18 cellular contexts compared by ENCODE assay signal in the genomic region with DNA sequence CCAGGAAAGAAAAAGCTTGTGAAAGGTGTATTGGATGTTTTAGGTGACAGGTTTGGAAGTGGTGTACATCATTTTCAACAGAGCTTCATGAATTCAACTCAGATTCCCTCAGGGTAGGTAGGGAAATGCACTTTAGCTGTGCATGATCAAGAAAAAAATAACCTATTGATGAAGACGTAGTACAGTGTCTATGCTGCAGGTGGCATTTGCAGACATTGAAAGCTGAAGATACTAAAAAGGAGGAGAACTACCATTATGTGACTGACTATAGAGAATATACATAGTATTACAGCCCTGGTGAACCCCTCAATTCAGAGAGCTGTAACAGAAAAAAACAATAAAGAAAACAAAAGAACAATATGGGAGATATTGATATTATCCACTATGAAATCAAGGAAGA.
DNase-seq lines count a peak whose midpoint lies in the region; ATAC-seq and TF ChIP-seq lines count a peak whose summit lies in the region.
"Had no signal": no experiment of that assay in that cellular context is flagged by ENCODE, and none has a peak within 500 bp of the region (broad histone marks: within the 10 kb centered on the region; RNA-seq: fewer than 3 reads in every experiment).

No MANE protein-coding gene starts in this region.

- H3K4me3 Mint-ChIP-seq in GM23338: no peak overlapping the region
- H3K4me3 Mint-ChIP-seq: activated naive CD8-positive, alpha-beta T cell treated with anti-CD3 and anti-CD28 coated beads for 36 hours; activated T-helper 1 cell treated with anti-CD3 and anti-CD28 coated beads, Interleukin-12 subunit alpha, Interleukin-12 subunit beta, Interleukin-2, Interleukin-4 antibody, amounts not matched to agents 30 ng/mL and 10 ng/mL and 1 ng/mL, durations not matched to agents 14 hours and 24 hours and 36 hours; dendritic cell treated with granulocyte-macrophage colony-stimulating factor and Interleukin-4, amounts not matched to agents 40 ng/mL and 50 ng/mL, for 4 days; immature natural killer cell; naive thymus-derived CD4-positive, alpha-beta T cell had no signal

- H3K79me2 ChIP-seq in GM23338 (replicated peaks; ENCODE audit: insufficient read depth): no peaks in the 10 kb centered on the region

- H3K4me2 ChIP-seq in GM23338: no peak overlapping the region

- peaks cover 3% of the 10 kb centered on the region; the same call in 1 of the 2 replicates for H3K4me1 ChIP-seq in BE2C
- no peaks in the 10 kb centered on the region for H3K4me1 ChIP-seq in GM23338 (ENCODE audit: insufficient read depth)
- H3K4me1 ChIP-seq in Peyer's patch: no peaks in the 10 kb centered on the region
- H3K4me1 ChIP-seq: prostate gland had no signal

- H3K9me3 Mint-ChIP-seq in GM23338: no peaks in the 10 kb centered on the region
- H3K9me3 Mint-ChIP-seq: activated naive CD8-positive, alpha-beta T cell treated with anti-CD3 and anti-CD28 coated beads for 36 hours; activated T-helper 1 cell treated with anti-CD3 and anti-CD28 coated beads, Interleukin-12 subunit alpha, Interleukin-12 subunit beta, Interleukin-2, Interleukin-4 antibody, amounts not matched to agents 30 ng/mL and 10 ng/mL and 1 ng/mL, durations not matched to agents 14 hours and 24 hours and 36 hours; dendritic cell treated with granulocyte-macrophage colony-stimulating factor and Interleukin-4, amounts not matched to agents 40 ng/mL and 50 ng/mL, for 4 days had no signal

- peak; percentile 49 for TF ChIP-seq CTCF in BE2C (IDR thresholded peaks at IDR 0.05; ENCODE audit: low read depth, low read length)
- TF ChIP-seq CTCF in GM23338 (conservative IDR thresholded peaks at IDR 0.05; ENCODE audit: low read depth in 2 of 2): no peak; a peak in 2 of 4 replicates
- peak; percentile 3 for TF ChIP-seq CTCF in fibroblast of villous mesenchyme (IDR thresholded peaks at IDR 0.05; ENCODE audit: insufficient read depth, low read depth, low read length)
- TF ChIP-seq CTCF in Peyer's patch (IDR thresholded peaks at IDR 0.05): no peak

- TF ChIP-seq POLR2A in Peyer's patch (IDR thresholded peaks at IDR 0.05): no peak

- no peaks in the 10 kb centered on the region for H3F3A ChIP-seq in GM23338 (replicated peaks; ENCODE audit: low read depth)

- H3K27me3 Mint-ChIP-seq in GM23338 (ENCODE audit: insufficient read depth, low read depth, poor library complexity): no peaks in the 10 kb centered on the region
- H3K27me3 Mint-ChIP-seq: activated naive CD8-positive, alpha-beta T cell treated with anti-CD3 and anti-CD28 coated beads for 36 hours; dendritic cell treated with granulocyte-macrophage colony-stimulating factor and Interleukin-4, amounts not matched to agents 40 ng/mL and 50 ng/mL, for 4 days; naive thymus-derived CD4-positive, alpha-beta T cell had no signal

- H2AFZ ChIP-seq in GM23338: no peak overlapping the region

- no peaks in the 10 kb centered on the region for H3K36me3 Mint-ChIP-seq in GM23338 (ENCODE audit: low read depth)
- H3K36me3 Mint-ChIP-seq: activated naive CD8-positive, alpha-beta T cell treated with anti-CD3 and anti-CD28 coated beads for 36 hours; naive thymus-derived CD4-positive, alpha-beta T cell had no signal

- H3K9me2 ChIP-seq in GM23338 (ENCODE audit: insufficient read depth): no peaks in the 10 kb centered on the region

- H3K36me3 ChIP-seq in BE2C (no peaks in the 10 kb centered on the region), GM23338 (ENCODE audit: insufficient read depth) (no peaks in the 10 kb centered on the region), Peyer's patch (no peaks in the 10 kb centered on the region)
- H3K36me3 ChIP-seq: prostate gland had no signal

- no peak overlapping the region for H3K27ac ChIP-seq in GM23338 (ENCODE audit: low read depth)
- no peak overlapping the region for H3K27ac ChIP-seq in Peyer's patch
- H3K27ac ChIP-seq: prostate gland had no signal

- H3K9me3 ChIP-seq in BE2C (no peaks in the 10 kb centered on the region), Peyer's patch (no peaks in the 10 kb centered on the region)
- H3K9me3 ChIP-seq: prostate gland had no signal

- DNase-seq in BE2C (no peak), GM23338 (ENCODE audit: low spot score) (peak; percentile 11), OCI-M1 (lab: John Stamatoyannopoulos, UW) (peak; percentile 29), fibroblast of villous mesenchyme (ENCODE audit: low read depth) (no peak), left cardiac atrium (no peak), Peyer's patch (no peak), posterior vena cava (ENCODE audit: low spot score) (no peak)
- DNase-seq: activated naive CD8-positive, alpha-beta T cell treated with anti-CD3 and anti-CD28 coated beads for 36 hours; erythroblast; glutamatergic neuron; immature natural killer cell; naive thymus-derived CD4-positive, alpha-beta T cell; NCI-H1436; NCI-H524 treated with DMSO at 0.1 percent for 48 hours; small intestine had no signal

- H3K27me3 ChIP-seq in BE2C: no peaks in the 10 kb centered on the region
- no peaks in the 10 kb centered on the region for H3K27me3 ChIP-seq in GM23338 (ENCODE audit: insufficient read depth)
- no peaks in the 10 kb centered on the region for H3K27me3 ChIP-seq in Peyer's patch

- ATAC-seq in GM23338 (no peak), left cardiac atrium (no peak)
- ATAC-seq: naive thymus-derived CD4-positive, alpha-beta T cell had no signal

- H3K27ac Mint-ChIP-seq in GM23338: no peak overlapping the region
- H3K27ac Mint-ChIP-seq: activated naive CD8-positive, alpha-beta T cell treated with anti-CD3 and anti-CD28 coated beads for 36 hours; activated T-helper 1 cell treated with anti-CD3 and anti-CD28 coated beads, Interleukin-12 subunit alpha, Interleukin-12 subunit beta, Interleukin-2, Interleukin-4 antibody, amounts not matched to agents 30 ng/mL and 10 ng/mL and 1 ng/mL, durations not matched to agents 14 hours and 24 hours and 36 hours; dendritic cell treated with granulocyte-macrophage colony-stimulating factor and Interleukin-4, amounts not matched to agents 40 ng/mL and 50 ng/mL, for 4 days; immature natural killer cell; naive thymus-derived CD4-positive, alpha-beta T cell had no signal

- H4K20me1 ChIP-seq in GM23338 (replicated peaks; ENCODE audit: insufficient read depth): no peaks in the 10 kb centered on the region

- intact Hi-C loops in left cardiac atrium (cut with DNase I): no loop called here
- intact Hi-C loops in posterior vena cava (cut with DNase I): no loop called here

- H3K4me3 ChIP-seq in BE2C (ENCODE audit: low read depth, low read length) (no peak overlapping the region), GM23338 (no peak overlapping the region), fibroblast of villous mesenchyme (ENCODE audit: low read depth, low read length) (no peak overlapping the region), Peyer's patch (no peak overlapping the region)
- H3K4me3 ChIP-seq: prostate gland had no signal

- H3K4me1 Mint-ChIP-seq in GM23338: no peaks in the 10 kb centered on the region
- H3K4me1 Mint-ChIP-seq: activated naive CD8-positive, alpha-beta T cell treated with anti-CD3 and anti-CD28 coated beads for 36 hours; immature natural killer cell; naive thymus-derived CD4-positive, alpha-beta T cell had no signal

TF ChIP-seq in GM23338, 12 proteins besides CTCF, POLR2A, EP300 and RAD21 (continues in another document):
- no peak for TF ChIP-seq CREB1 (CRISPR knock-in tag; IDR thresholded peaks at IDR 0.05; ENCODE audit: low read depth)
- TF ChIP-seq ZNF331 (CRISPR knock-in tag; IDR thresholded peaks at IDR 0.05; ENCODE audit: low read depth): no peak
- TF ChIP-seq POLR2AphosphoS5 (IDR thresholded peaks at IDR 0.05; ENCODE audit: low read depth): no peak

Comparison
In these comparisons a context has a peak if more than half of its experiments do, and no peak if none do; other contexts are left out.
1. DNase-seq: peak in GM23338 (single experiment) and OCI-M1 (single experiment); none in BE2C (single experiment), fibroblast of villous mesenchyme (single experiment), left cardiac atrium (single experiment), Peyer's patch (0 of 3) and posterior vena cava (single experiment).
2. CTCF ChIP-seq: peak in BE2C (single experiment) and fibroblast of villous mesenchyme (single experiment); none in GM23338 (0 of 2) and Peyer's patch (0 of 6).